Comparison of ENCODE assay signal across 25 cellular contexts in genomic region chr16:22336581-22336980, GRCh38.
"Had no signal": no experiment of that assay in that cellular context is flagged by ENCODE, and none has a peak within 500 bp of the region (broad histone marks: within the 10 kb centered on the region; RNA-seq: fewer than 3 reads in every experiment).

No MANE protein-coding gene starts in this region.

- H3K27ac Mint-ChIP-seq: activated CD8-positive, alpha-beta T cell treated with anti-CD3 and anti-CD28 coated beads, Interleukin-2, amount 10 ng/mL, durations not matched to agents 7 days and 5 days; activated naive CD8-positive, alpha-beta T cell treated with anti-CD3 and anti-CD28 coated beads, Interleukin-2, amount 10 ng/mL, durations not matched to agents 7 days and 5 days; T-helper 1 cell treated with Interleukin-12 subunit alpha and Interleukin-12 subunit beta and Interleukin-4 antibody, amounts not matched to agents 30 μg/mL and 1 μg/mL, for 36 hours had no signal

- ATAC-seq: activated CD4-positive, CD25-positive, alpha-beta regulatory T cell treated with anti-CD3 and anti-CD28 coated beads, Interleukin-2, amount 50 U/mL, for 24 hours; activated CD8-positive, alpha-beta T cell treated with anti-CD3 and anti-CD28 coated beads, Interleukin-2, amount 10 ng/mL, durations not matched to agents 7 days and 5 days; activated T-cell treated with anti-CD3 and anti-CD28 coated beads, Interleukin-2, amount 50 U/mL, for 4 hours had no signal

- H3K36me3 ChIP-seq: breast epithelium had no signal

- H3K27ac ChIP-seq: breast epithelium, Peyer's patch, SJCRH30 had no signal

- H3K27me3 ChIP-seq: breast epithelium, Peyer's patch, SJCRH30 had no signal

- H3K4me3 ChIP-seq: breast epithelium, Peyer's patch, SJCRH30 had no signal

- H3K9me3 ChIP-seq: SJCRH30 had no signal

- H3K4me1 ChIP-seq: breast epithelium, Peyer's patch, SJCRH30 had no signal

- DNase-seq: activated CD4-positive, alpha-beta T cell treated with anti-CD3 and anti-CD28 coated beads for 4 hours; activated CD4-positive, alpha-beta T cell treated with anti-CD3 and anti-CD28 coated beads, Interleukin-2, amount 50 U/mL, for 4 hours; activated CD8-positive, alpha-beta memory T cell treated with anti-CD3 and anti-CD28 coated beads, Interleukin-2, amount 50 U/mL, for 48 hours; activated CD8-positive, alpha-beta T cell treated with anti-CD3 and anti-CD28 coated beads, Interleukin-2, amount 10 ng/mL, durations not matched to agents 7 days and 5 days; activated naive CD4-positive, alpha-beta T cell; activated naive CD8-positive, alpha-beta T cell treated with anti-CD3 and anti-CD28 coated beads, Interleukin-2, amount 10 ng/mL, durations not matched to agents 7 days and 5 days; activated T-cell treated with anti-CD3 and anti-CD28 coated beads, Interleukin-2, amount 50 U/mL, for 4 hours; aorta; caudate nucleus; IMR-90; KG1; NCI-H1092 treated with DMSO at 0.1 percent for 48 hours; NCI-H1436; NCI-H1694 treated with DMSO at 0.1 percent for 48 hours; NCI-H2029 treated with DMSO at 0.1 percent for 48 hours; NCI-H345; NCI-H510A; NCI-H526 treated with DMSO at 0.1 percent for 48 hours; NK-92 treated with Interleukin-12 subunit alpha and Interleukin-12 subunit beta, amount 100 ng/mL, for 24 hours; Peyer's patch; Right ventricle myocardium superior; SJCRH30 had no signal

- H3K27me3 Mint-ChIP-seq: activated naive CD8-positive, alpha-beta T cell treated with anti-CD3 and anti-CD28 coated beads, Interleukin-2, amount 10 ng/mL, durations not matched to agents 7 days and 5 days had no signal

- H3K4me3 Mint-ChIP-seq: activated CD8-positive, alpha-beta T cell treated with anti-CD3 and anti-CD28 coated beads, Interleukin-2, amount 10 ng/mL, durations not matched to agents 7 days and 5 days; activated naive CD8-positive, alpha-beta T cell treated with anti-CD3 and anti-CD28 coated beads, Interleukin-2, amount 10 ng/mL, durations not matched to agents 7 days and 5 days; activated T-cell treated with anti-CD3 and anti-CD28 coated beads, Interleukin-2, amount 50 U/mL, for 4 hours; T-helper 1 cell treated with Interleukin-12 subunit alpha and Interleukin-12 subunit beta and Interleukin-4 antibody, amounts not matched to agents 30 μg/mL and 1 μg/mL, for 36 hours had no signal
